Comparison of ENCODE assay signal across 27 cellular contexts in genomic region chr1:6936308-6936675, GRCh38.
"Had no signal": no experiment of that assay in that cellular context is flagged by ENCODE, and none has a peak within 500 bp of the region (broad histone marks: within the 10 kb centered on the region; RNA-seq: fewer than 3 reads in every experiment).

No MANE protein-coding gene starts in this region.

- H3K9me3 ChIP-seq: left lung, lower lobe of right lung, neutrophil, right atrium auricular region, right lobe of liver, tibial nerve, uterus had no signal

- H3K9ac ChIP-seq: neural progenitor cell, parathyroid adenoma had no signal

- H3K4me1 ChIP-seq: left lung, neural progenitor cell, parathyroid adenoma, right atrium auricular region, right lobe of liver had no signal

- H2AFZ ChIP-seq: neural progenitor cell, parathyroid adenoma had no signal

- H3K27ac ChIP-seq: left lung, lower lobe of right lung, neural progenitor cell, neutrophil, parathyroid adenoma, right atrium auricular region, right lobe of liver, tibial nerve, uterus had no signal

- H3K27me3 ChIP-seq: neural progenitor cell, right atrium auricular region, right lobe of liver, uterus had no signal

- FAIRE-seq: keratinocyte had no signal

- H3K36me3 ChIP-seq: left lung, lower lobe of right lung, neural progenitor cell, neutrophil, right atrium auricular region, right lobe of liver, tibial nerve, uterus had no signal

- DNase-seq: hippocampal formation; kidney glomerular epithelial cell; left cardiac atrium; left lung; lower lobe of right lung; mammary epithelial cell; mesenchymal stem cell; naive B cell; natural killer cell; nephron progenitor cell; occipital lobe; right lobe of liver; stimulated activated CD4-positive, alpha-beta T cell treated with anti-CD3 and anti-CD28 coated beads, Interleukin-1b, Interleukin-23, amount 100 ng/mL, for 48 hours; stimulated activated CD4-positive, alpha-beta T cell treated with anti-CD3 and anti-CD28 coated beads, Interleukin-2, amount 100 ng/mL, for 48 hours; stimulated activated CD4-positive, alpha-beta T cell treated with anti-CD3 and anti-CD28 coated beads, Interleukin-4, amount 100 ng/mL, for 4 hours; stimulated activated CD8-positive, alpha-beta memory T cell treated with anti-CD3 and anti-CD28 coated beads, Interleukin-4, amount 100 ng/mL, for 48 hours; stimulated activated naive CD4-positive, alpha-beta T cell treated with Interleukin-2 at 50 U/mL for 16 hours; stimulated activated naive CD8-positive, alpha-beta T cell treated with anti-CD3 and anti-CD28 coated beads, Interleukin-15, amount 100 ng/mL, for 72 hours; substantia nigra; uterus had no signal

- H3K79me2 ChIP-seq: parathyroid adenoma had no signal

- H3K4me2 ChIP-seq: neural progenitor cell, smooth muscle cell had no signal

- H3K4me3 ChIP-seq: left lung, neural progenitor cell, right lobe of liver, smooth muscle cell, uterus had no signal
